Comparison of ENCODE assay signal across 8 cellular contexts in genomic region chr1:50969611-50970507, GRCh38. TPM values are rescaled to one million over a fixed set of nuclear protein-coding genes. Genes with fewer than 3 reads are reported as not detected.
A peak's percentile ranks its signal among the peaks of the same experiment; 100 is the strongest.
DNase-seq lines count a peak whose midpoint lies in the region; ATAC-seq and TF ChIP-seq lines count a peak whose summit lies in the region.

TSS of gene CDKN2C (plus strand) at chr1:50970245. CDS start at chr1:50970369, 124 bp downstream.

- peak within 1 kb of the TSS; percentile 93 to 95 for H3K27ac Mint-ChIP-seq in natural killer cell treated with Interleukin-12 subunit alpha and Interleukin-12 subunit beta and Interleukin-15 and Interleukin-18, amount 100 ng/mL, for 72 hours

- TF ChIP-seq CTCF in Panc1 (IDR thresholded peaks at IDR 0.05) (no peak), fibroblast of pulmonary artery (IDR thresholded peaks at IDR 0.05; ENCODE audit: low read length, missing control alignments) (peak; percentile 11), upper lobe of right lung (IDR thresholded peaks at IDR 0.05) (no peak)

- peaks cover 5% of the 10 kb centered on the region for H3K36me3 ChIP-seq in Panc1 (ENCODE audit: control insufficient read depth, insufficient read depth, low read length)
- no peaks in the 10 kb centered on the region for H3K36me3 ChIP-seq in upper lobe of right lung

- in situ Hi-C loops in Panc1 (cut with HindIII; ENCODE audit: low pct_unique_long_range_greater_than_20kb, low sequenced_read_pairs), result no loop called here

- H3K4me3 ChIP-seq in Panc1 (ENCODE audit: low read depth in 2 of 2, low read length in 2 of 2) (peak within 1 kb of the TSS; percentile 74 to 95), fibroblast of pulmonary artery (replicated peaks; ENCODE audit: low read depth, low read length) (peak within 1 kb of the TSS; percentile 97), upper lobe of right lung (peak within 1 kb of the TSS; percentile 73)

- peaks cover 18% of the 10 kb centered on the region for H3K36me3 Mint-ChIP-seq in natural killer cell treated with Interleukin-12 subunit alpha and Interleukin-12 subunit beta and Interleukin-15 and Interleukin-18, amount 100 ng/mL, for 72 hours

- no peaks in the 10 kb centered on the region for H3K9me3 Mint-ChIP-seq in natural killer cell treated with Interleukin-12 subunit alpha and Interleukin-12 subunit beta and Interleukin-15 and Interleukin-18, amount 100 ng/mL, for 72 hours

- no peaks in the 10 kb centered on the region for H3K27me3 ChIP-seq in Panc1 (ENCODE audit: control insufficient read depth, insufficient read depth, low read length)
- H3K27me3 ChIP-seq in upper lobe of right lung, result peaks cover 11% of the 10 kb centered on the region

- POLR2A ChIA-PET in Panc1 (lab: Charles Lee), result interaction anchor here (0.6 kb wide), 1 partner anchor 9 kb away, joined by 4 read pairs; no protein-coding TSS in a partner anchor

- intact Hi-C loops in Panc1 (cut with micrococcal nuclease; ENCODE audit: unreplicated experiment), result loop anchor here (5.0 to 10.0 kb wide), 2 partner anchors 98 to 195 kb away; no protein-coding TSS in a partner anchor
- intact Hi-C loops in upper lobe of right lung (cut with DNase I), result no loop called here

- ATAC-seq in Panc1 (peak; percentile 46), upper lobe of right lung (peak; percentile 8)
- peak; percentile 43 to 64 for ATAC-seq in natural killer cell treated with Interleukin-12 subunit alpha and Interleukin-12 subunit beta and Interleukin-15 and Interleukin-18, amount 100 ng/mL, for 72 hours

- H3K27ac ChIP-seq in Panc1 (ENCODE audit: low read length) (peak within 1 kb of the TSS; percentile 100), upper lobe of right lung (peak within 1 kb of the TSS; percentile 94)

- H3K4me1 ChIP-seq in Panc1 (ENCODE audit: control insufficient read depth, insufficient read depth, low read length) (peaks cover 16% of the 10 kb centered on the region), upper lobe of right lung (no peaks in the 10 kb centered on the region)

- peaks cover 21 to 38% of the 10 kb centered on the region in 2 donors for H3K4me1 Mint-ChIP-seq in natural killer cell treated with Interleukin-12 subunit alpha and Interleukin-12 subunit beta and Interleukin-15 and Interleukin-18, amount 100 ng/mL, for 72 hours (ENCODE audit: low read depth in 2 of 2)

- peak; percentile 96 for DNase-seq in ELR (ENCODE audit: low read depth)
- DNase-seq in GOT3 (lab: John Stamatoyannopoulos, UW), result peak; percentile 53
- peak; percentile 94 to 96 for DNase-seq in Kasumi-1 (lab: John Stamatoyannopoulos, UW)
- DNase-seq in Panc1 (ENCODE audit: low read depth, low spot score), result peak; percentile 79
- DNase-seq in activated effector memory CD4-positive, alpha-beta T cell treated with Interleukin-2 at 50 U/mL for 16 hours, result peak; percentile 46
- DNase-seq in fibroblast of pulmonary artery (ENCODE audit: low read depth), result peak; percentile 80
- peak; percentile 67 for DNase-seq in natural killer cell treated with Interleukin-12 subunit alpha and Interleukin-12 subunit beta and Interleukin-15 and Interleukin-18, amount 100 ng/mL, for 72 hours (ENCODE audit: low spot score)
- peak; percentile 76 for DNase-seq in upper lobe of right lung

- H3K27me3 Mint-ChIP-seq in natural killer cell treated with Interleukin-12 subunit alpha and Interleukin-12 subunit beta and Interleukin-15 and Interleukin-18, amount 100 ng/mL, for 72 hours, result no peaks in the 10 kb centered on the region

- H3K4me3 Mint-ChIP-seq in natural killer cell treated with Interleukin-12 subunit alpha and Interleukin-12 subunit beta and Interleukin-15 and Interleukin-18, amount 100 ng/mL, for 72 hours, result peak within 1 kb of the TSS; percentile 99

- no peaks in the 10 kb centered on the region for H3K9me3 ChIP-seq in Panc1 (ENCODE audit: control insufficient read depth, insufficient read depth, low read depth, low read length)
- H3K9me3 ChIP-seq in upper lobe of right lung, result no peaks in the 10 kb centered on the region

- CTCF ChIA-PET in Panc1 (lab: Charles Lee), result interaction anchor here (0.6 to 1.5 kb wide), 4 partner anchors 31 to 195 kb away, joined by 3 to 5 read pairs (median 3); no protein-coding TSS in a partner anchor

- BruUV-seq in Panc1 (replicated peaks; lab: Mats Ljungman, UMichigan), result TSS peak; percentile 77

RNA-seq across cellular contexts. Expression of gene CDKN2C, which starts in this region (rescaled TPM):
- total RNA-seq in Panc1 (2021; ENCODE audit: unreplicated experiment) (50.4 TPM), upper lobe of right lung (9.6 TPM)
- polyA plus RNA-seq in Panc1 (2012; ENCODE audit: insufficient read length), result 32.4 TPM
- total RNA-seq in natural killer cell treated with Interleukin-12 subunit alpha and Interleukin-12 subunit beta and Interleukin-15 and Interleukin-18, amount 100 ng/mL, for 72 hours, result 10 to 100 TPM; 21.9 to 22.5 TPM

Comparison
In these comparisons a context has a peak if more than half of its experiments do, and no peak if none do; other contexts are left out.
1. Peak in every context shown above with its lines: DNase-seq, ATAC-seq, H3K4me3 ChIP-seq and H3K27ac ChIP-seq.
2. DNase-seq: peak in every context shown above with its lines; median percentile 96 in ELR; 95 in Kasumi-1; 80 in fibroblast of pulmonary artery; 79 in Panc1; 76 in upper lobe of right lung; 67 in natural killer cell treated with Interleukin-12 subunit alpha and Interleukin-12 subunit beta and Interleukin-15 and Interleukin-18, amount 100 ng/mL, for 72 hours; 53 in GOT3; 46 in activated effector memory CD4-positive, alpha-beta T cell treated with Interleukin-2 at 50 U/mL for 16 hours.